In the genomic region with DNA sequence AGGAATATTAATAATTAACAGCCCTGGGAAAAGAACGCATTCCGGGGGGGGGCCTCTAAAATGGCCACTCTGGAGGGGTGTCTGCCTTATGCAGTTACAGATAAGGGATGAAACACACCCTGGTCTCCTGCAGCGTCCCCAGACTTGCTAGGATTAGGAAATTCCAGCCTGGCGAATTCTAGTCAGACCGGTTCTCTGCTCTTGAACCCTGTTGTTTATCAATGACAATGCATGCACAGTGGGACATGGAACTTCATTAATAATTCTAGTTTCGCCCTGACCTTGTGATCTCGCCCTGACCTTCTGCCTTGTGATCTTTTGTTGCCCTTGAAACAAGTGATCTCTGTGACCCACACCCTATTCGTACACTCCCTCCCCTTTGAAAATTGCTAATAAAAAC, we compare ENCODE assay signal across 1 cellular context. TPM values are rescaled to one million over a fixed set of nuclear protein-coding genes. Genes with fewer than 3 reads are reported as not detected.
"Had no signal": no experiment of that assay in that cellular context is flagged by ENCODE, and none has a peak within 500 bp of the region (broad histone marks: within the 10 kb centered on the region; RNA-seq: fewer than 3 reads in every experiment).

No MANE protein-coding gene starts in this region.

RNA-seq across cellular contexts. Expression of a gene that starts 17.4 kb away (rescaled TPM):
- polyA plus RNA-seq: IgD-negative memory B cell had no signal
